Comparison of ENCODE assay signal across 8 cellular contexts in the genomic region with DNA sequence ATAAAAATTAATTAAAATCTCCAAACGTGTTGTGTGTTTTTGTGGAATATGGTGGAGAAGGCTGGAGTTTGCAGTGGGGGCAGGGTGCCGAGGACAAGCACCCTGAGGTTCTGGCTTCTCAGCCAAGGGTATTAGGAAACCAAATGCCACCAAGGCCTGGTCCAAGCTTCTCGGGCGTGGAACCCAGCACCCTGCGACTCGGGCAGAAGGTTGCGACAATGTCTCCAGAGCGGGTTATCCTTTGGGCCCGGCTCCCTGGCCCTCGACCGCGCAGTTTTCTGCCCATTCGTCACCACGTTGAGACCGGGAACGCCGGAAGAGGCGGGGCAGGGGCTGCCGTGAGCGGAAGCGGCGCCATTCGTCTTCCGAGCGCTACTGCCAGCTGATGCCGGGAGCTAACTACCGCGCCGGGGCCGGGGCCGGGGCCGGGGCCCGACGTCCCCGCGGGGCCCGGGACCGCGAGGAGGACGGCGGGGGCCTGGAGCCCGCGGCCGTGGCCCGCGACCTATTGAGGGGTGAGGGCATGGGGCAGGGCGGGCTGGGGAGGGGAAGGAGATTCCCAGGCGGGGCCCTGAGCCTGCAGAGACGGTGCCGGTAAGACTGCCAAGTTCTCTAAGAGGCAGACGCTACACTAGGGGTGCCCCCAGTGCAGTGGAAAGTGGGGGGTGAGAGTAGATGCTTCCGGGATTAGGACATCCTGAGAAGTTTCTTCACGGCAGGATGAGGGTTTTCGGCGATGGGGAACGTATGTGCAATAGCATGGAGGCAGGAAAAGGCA. TPM values are rescaled to one million over a fixed set of nuclear protein-coding genes. Genes with fewer than 3 reads are reported as not detected.
DNase-seq lines count a peak whose midpoint lies in the region; ATAC-seq and TF ChIP-seq lines count a peak whose summit lies in the region.

TSS of gene RRP36 (plus strand) at position 354 of the 778 bp plus-strand sequence. CDS start at position 386, 32 bp downstream.

- H3K4me3 ChIP-seq in duodenal mucosa (ENCODE audit: low read depth in 1 of 2, low read length in 2 of 2) (peak within 1 kb of the TSS; percentile 96 to 98), lower leg skin (ENCODE audit: low read depth, poor library complexity, severe bottlenecking) (peak within 1 kb of the TSS; percentile 80)

- intact Hi-C loops in lower leg skin (cut with DNase I; ENCODE audit: low total_unique reads), result no loop called here

- H3K27ac ChIP-seq in duodenal mucosa (ENCODE audit: low read depth, low read length), result peak within 1 kb of the TSS; percentile 73

- no peaks in the 10 kb centered on the region for H3K27me3 ChIP-seq in duodenal mucosa (ENCODE audit: control insufficient read depth in 1 of 2, insufficient read depth in 2 of 2, low read length in 2 of 2)

- peak within 1 kb of the TSS; percentile 68 to 86 for H3K9ac ChIP-seq in duodenal mucosa (ENCODE audit: low read depth in 1 of 2, low read length in 2 of 2)

- TF ChIP-seq CTCF in lower leg skin (IDR thresholded peaks at IDR 0.05), result no peak

- H3K36me3 ChIP-seq in duodenal mucosa (ENCODE audit: control insufficient read depth in 1 of 2, insufficient read depth in 2 of 2, low read length in 2 of 2), result peaks cover 36 to 52% of the 10 kb centered on the region in 2 donors

- peaks cover 10 to 21% of the 10 kb centered on the region in 2 donors for H3K4me1 ChIP-seq in duodenal mucosa (ENCODE audit: control insufficient read depth in 1 of 2, insufficient read depth in 2 of 2, low read length in 2 of 2)

- no peak for TF ChIP-seq POLR2A in lower leg skin (IDR thresholded peaks at IDR 0.05)

- 0 to 1% methylated on average over 16 to 19 of the region's 56 CpGs for WGBS in lower leg skin, 2 donors

- DNase-seq in NK-92 treated with Interleukin-12 subunit alpha and Interleukin-12 subunit beta, amount 100 ng/mL, for 24 hours (lab: John Stamatoyannopoulos, UW), result peak; percentile 59
- DNase-seq in NK-92 (lab: John Stamatoyannopoulos, UW; ENCODE audit: unreplicated experiment) (no peak), NCI-H748 (lab: John Stamatoyannopoulos, UW; ENCODE audit: unreplicated experiment) (peak; percentile 87), lower leg skin (ENCODE audit: low spot score in 2 of 2) (peak; percentile 65 to 94)
- DNase-seq in activated CD4-positive, alpha-beta T cell treated with anti-CD3 and anti-CD28 coated beads, Interleukin-2, amount 50 U/mL, for 48 hours, result peak; percentile 79 to 83
- peak; percentile 71 to 75 for DNase-seq in stimulated activated CD4-positive, alpha-beta T cell treated with anti-CD3 and anti-CD28 coated beads, Interleukin-4, amount 100 ng/mL, for 4 hours

- peak; percentile 65 for ATAC-seq in HG03159 (IDR thresholded peaks at IDR 0.05; ENCODE audit: unreplicated experiment)

- H3K9me3 ChIP-seq in duodenal mucosa (ENCODE audit: control insufficient read depth in 1 of 2, low read length in 2 of 2), result no peaks in the 10 kb centered on the region

RNA-seq across cellular contexts. Expression of gene RRP36, which starts in this region (rescaled TPM):
- 10 to 100 TPM; 38.5 to 61.9 (median 56.7) TPM for total RNA-seq in lower leg skin
